21 cellular contexts compared by ENCODE assay signal in genomic region chr4:119652978-119653377, GRCh38. TPM values are rescaled to one million over a fixed set of nuclear protein-coding genes. Genes with fewer than 3 reads are reported as not detected.
DNase-seq lines count a peak whose midpoint lies in the region; TF ChIP-seq lines count a peak whose summit lies in the region.
"Had no signal": no experiment of that assay in that cellular context is flagged by ENCODE, and none has a peak within 500 bp of the region (broad histone marks: within the 10 kb centered on the region; RNA-seq: fewer than 3 reads in every experiment).

No MANE protein-coding gene starts in this region.

- no peaks in the 10 kb centered on the region for H3K79me2 ChIP-seq in fibroblast of lung (ENCODE audit: control insufficient read depth, insufficient read depth, low read length)

- H3K4me3 ChIP-seq in ascending aorta (no peak overlapping the region), fibroblast of lung (replicated peaks in 1 of 4; ENCODE audit: control extremely low read depth in 1 of 4, insufficient read depth in 1 of 4, low read depth in 3 of 4, low read length in 4 of 4) (no peak overlapping the region), tibial artery (no peak overlapping the region)
- H3K4me3 ChIP-seq: HAP-1, K562, right lobe of liver, SJSA1 had no signal

- H3K9me3 ChIP-seq in ascending aorta (no peaks in the 10 kb centered on the region), fibroblast of lung (ENCODE audit: control insufficient read depth, insufficient read depth, low read depth, low read length) (no peaks in the 10 kb centered on the region), tibial artery (no peaks in the 10 kb centered on the region)
- H3K9me3 ChIP-seq: HAP-1, right lobe of liver, SJSA1 had no signal

- no peaks in the 10 kb centered on the region for H4K20me1 ChIP-seq in fibroblast of lung (ENCODE audit: control insufficient read depth, extremely low read depth, insufficient read depth, low read length)

- no peak overlapping the region for H3K9ac ChIP-seq in fibroblast of lung (ENCODE audit: insufficient read depth, low read length)

- no peak for TF ChIP-seq CTCF in ascending aorta (IDR thresholded peaks at IDR 0.05)
- no peak for TF ChIP-seq CTCF in fibroblast of lung (conservative IDR thresholded peaks at IDR 0.05 in 1 of 2, IDR thresholded peaks at IDR 0.05 in 1 of 2; ENCODE audit: low read depth in 1 of 2, low read length in 2 of 2)
- no peak for TF ChIP-seq CTCF in tibial artery (IDR thresholded peaks at IDR 0.05)

- DNase-seq in GM03348 (ENCODE audit: low spot score) (peak; percentile 20), ascending aorta (ENCODE audit: low spot score in 2 of 2) (no peak), fibroblast of lung (ENCODE audit: low read depth in 2 of 2) (peak; percentile 77 to 95), tibial artery (no peak), C1 segment of cervical spinal cord (lab: John Stamatoyannopoulos, UW) (no peak), inferior parietal cortex (ENCODE audit: extremely low spot score) (no peak)
- no peak for DNase-seq in stimulated activated CD4-positive, alpha-beta T cell treated with anti-CD3 and anti-CD28 coated beads, Interleukin-1b, Interleukin-23, amount 100 ng/mL, for 48 hours
- DNase-seq: activated CD4-positive, alpha-beta memory T cell treated with anti-CD3 and anti-CD28 coated beads for 36 hours; activated CD8-positive, alpha-beta memory T cell treated with anti-CD3 and anti-CD28 coated beads, Interleukin-2, amount 50 U/mL, for 48 hours; AML-193; CD8-positive, alpha-beta T cell; NCI-H1417; NCI-H2081; NCI-H345; NCI-H748 treated with DMSO at 0.1 percent for 48 hours; right lobe of liver; RPMI8226; stimulated activated CD4-positive, alpha-beta T cell treated with anti-CD3 and anti-CD28 coated beads, Interleukin-4, amount 100 ng/mL, for 4 hours had no signal

- no peak overlapping the region for H2AFZ ChIP-seq in fibroblast of lung (ENCODE audit: low read length)

- no peak overlapping the region for H3K4me2 ChIP-seq in fibroblast of lung (ENCODE audit: extremely low read depth, insufficient read depth, low read length)

- intact Hi-C loops in ascending aorta (cut with DNase I) = no loop called here
- intact Hi-C loops in tibial artery (cut with DNase I; ENCODE audit: low total_unique reads) = no loop called here

- H3K4me1 ChIP-seq in ascending aorta (peaks cover 0 to 31% of the 10 kb centered on the region in 2 donors), fibroblast of lung (ENCODE audit: control insufficient read depth, extremely low read depth, insufficient read depth, low read length) (peaks cover 14% of the 10 kb centered on the region), tibial artery (peaks cover 0 to 51% (median 7%) of the 10 kb centered on the region in 4 donors)
- H3K4me1 ChIP-seq: HAP-1 had no signal

- H3K36me3 ChIP-seq in ascending aorta (no peaks in the 10 kb centered on the region), fibroblast of lung (ENCODE audit: control insufficient read depth, insufficient read depth, low read length) (no peaks in the 10 kb centered on the region), tibial artery (no peaks in the 10 kb centered on the region)
- H3K36me3 ChIP-seq: HAP-1, right lobe of liver, SJSA1 had no signal

- H3K27ac ChIP-seq in ascending aorta (peak overlapping the region; percentile 17 to 56), fibroblast of lung (ENCODE audit: insufficient read depth, low read length) (no peak overlapping the region), tibial artery (peak overlapping the region; percentile 24 to 67)
- H3K27ac ChIP-seq: right lobe of liver, SJSA1 had no signal

- H3K27me3 ChIP-seq in ascending aorta = no peaks in the 10 kb centered on the region
- no peaks in the 10 kb centered on the region for H3K27me3 ChIP-seq in fibroblast of lung (ENCODE audit: control insufficient read depth, insufficient read depth, low read length)
- H3K27me3 ChIP-seq in tibial artery = no peaks in the 10 kb centered on the region
- H3K27me3 ChIP-seq: right lobe of liver, SJSA1 had no signal

RNA-seq across cellular contexts. Expression of gene PDE5A, which starts 24.4 kb away (rescaled TPM):
- total RNA-seq in ascending aorta (39.7 TPM), fibroblast of lung (383 and 832 TPM in 2 replicates)
- polyA plus RNA-seq in fibroblast of lung = 197 and 253 TPM in 2 replicates
- polyA plus RNA-seq in fibroblast of lung (2012) = 137 and 178 TPM in 2 replicates
- polyA minus RNA-seq in fibroblast of lung (ENCODE audit: low replicate concordance) = 227 and 333 TPM in 2 replicates

Comparison
In these comparisons a context has a peak if more than half of its experiments do, and no peak if none do; other contexts are left out.
1. DNase-seq: peak in GM03348 (single experiment) and fibroblast of lung (2 of 2); none in ascending aorta (0 of 2), tibial artery (0 of 2), C1 segment of cervical spinal cord (0 of 14), stimulated activated CD4-positive, alpha-beta T cell treated with anti-CD3 and anti-CD28 coated beads, Interleukin-1b, Interleukin-23, amount 100 ng/mL, for 48 hours (single experiment) and inferior parietal cortex (single experiment).